14 cellular contexts compared by ENCODE assay signal in the genomic region with DNA sequence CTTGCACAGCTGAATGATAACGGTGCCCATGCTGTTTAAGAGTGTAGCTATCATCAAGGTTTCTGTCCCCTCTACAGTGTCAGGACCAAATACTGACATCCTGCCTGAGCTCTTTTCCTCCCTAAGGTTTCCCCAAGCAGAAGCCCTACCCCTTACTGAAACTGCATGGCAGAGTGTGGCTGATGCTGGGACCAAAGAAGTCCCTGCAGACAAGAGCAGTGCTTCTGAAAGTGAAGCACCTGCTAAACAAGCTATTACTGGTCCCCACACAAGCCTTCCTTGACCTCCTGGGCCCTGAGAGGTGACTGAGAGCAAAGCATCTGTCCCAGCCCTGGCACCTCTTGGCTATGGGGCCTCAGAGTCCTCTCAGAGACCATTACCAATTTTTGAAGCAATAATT. TPM values are rescaled to one million over a fixed set of nuclear protein-coding genes. Genes with fewer than 3 reads are reported as not detected.
DNase-seq lines count a peak whose midpoint lies in the region; ATAC-seq and TF ChIP-seq lines count a peak whose summit lies in the region.
"Had no signal": no experiment of that assay in that cellular context is flagged by ENCODE, and none has a peak within 500 bp of the region (broad histone marks: within the 10 kb centered on the region; RNA-seq: fewer than 3 reads in every experiment).

No MANE protein-coding gene starts in this region.

- no peaks in the 10 kb centered on the region for H3K9me3 ChIP-seq in parathyroid adenoma (ENCODE audit: control insufficient read depth, low read length)
- H3K9me3 ChIP-seq: Caco-2, upper lobe of left lung had no signal

- ATAC-seq in GM19043 (IDR thresholded peaks at IDR 0.05; ENCODE audit: low read depth, unreplicated experiment) = peak; percentile 47
- ATAC-seq in HG02571 (IDR thresholded peaks at IDR 0.05; ENCODE audit: unreplicated experiment) = peak; percentile 52
- ATAC-seq in HG03280 (IDR thresholded peaks at IDR 0.05; ENCODE audit: unreplicated experiment) = peak; percentile 30
- ATAC-seq in left ventricle myocardium superior = no peak
- ATAC-seq: activated CD8-positive, alpha-beta T cell treated with anti-CD3 and anti-CD28 coated beads, Interleukin-2, amount 10 ng/mL, durations not matched to agents 7 days and 5 days; right cardiac atrium had no signal

- H3K9ac ChIP-seq in parathyroid adenoma = no peak overlapping the region

- H2AFZ ChIP-seq in parathyroid adenoma = peak overlapping the region; percentile 27

- no peak for TF ChIP-seq CTCF in parathyroid adenoma (IDR thresholded peaks at IDR 0.05)

- intact Hi-C loops in left ventricle myocardium superior (cut with micrococcal nuclease) = no loop called here

- no peak for DNase-seq in putamen (ENCODE audit: low spot score)
- no peak for DNase-seq in DMS153 (lab: John Stamatoyannopoulos, UW)
- DNase-seq in left ventricle myocardium superior = no peak
- DNase-seq in dedifferentiated amniotic fluid mesenchymal stem cell (ENCODE audit: extremely low spot score) = no peak
- DNase-seq: activated CD8-positive, alpha-beta T cell treated with anti-CD3 and anti-CD28 coated beads, Interleukin-2, amount 10 ng/mL, durations not matched to agents 7 days and 5 days; Caco-2; effector CD4-positive, alpha-beta T cell; NCI-H1436 treated with DMSO at 0.1 percent for 48 hours; right cardiac atrium had no signal

- no peaks in the 10 kb centered on the region for H3K79me2 ChIP-seq in parathyroid adenoma

- H3K27me3 ChIP-seq in parathyroid adenoma (ENCODE audit: control insufficient read depth, insufficient read depth, low read length) = no peaks in the 10 kb centered on the region
- H3K27me3 ChIP-seq: upper lobe of left lung had no signal

- no peaks in the 10 kb centered on the region for H3K36me3 ChIP-seq in parathyroid adenoma (ENCODE audit: control insufficient read depth, insufficient read depth, low read length)
- H3K36me3 ChIP-seq: upper lobe of left lung had no signal

- H3K4me3 ChIP-seq in parathyroid adenoma (ENCODE audit: low read depth, low read length) = no peak overlapping the region
- H3K4me3 ChIP-seq: upper lobe of left lung had no signal

- H3K27ac ChIP-seq in parathyroid adenoma = peak overlapping the region; percentile 35
- H3K27ac ChIP-seq: upper lobe of left lung had no signal

- H3K4me1 ChIP-seq in parathyroid adenoma = peaks cover 39% of the 10 kb centered on the region
- H3K4me1 ChIP-seq: Caco-2, upper lobe of left lung had no signal

- H3K4me2 ChIP-seq in parathyroid adenoma (ENCODE audit: low read length) = no peak overlapping the region

RNA-seq across cellular contexts. Expression of gene CFAP90, which starts 56.1 kb away (rescaled TPM):
- total RNA-seq in left ventricle myocardium superior = not detected
- total RNA-seq: activated CD8-positive, alpha-beta T cell treated with anti-CD3 and anti-CD28 coated beads, Interleukin-2, amount 10 ng/mL, durations not matched to agents 7 days and 5 days had no signal
